ENCODE assay signal across 20 cellular contexts in the genomic region with DNA sequence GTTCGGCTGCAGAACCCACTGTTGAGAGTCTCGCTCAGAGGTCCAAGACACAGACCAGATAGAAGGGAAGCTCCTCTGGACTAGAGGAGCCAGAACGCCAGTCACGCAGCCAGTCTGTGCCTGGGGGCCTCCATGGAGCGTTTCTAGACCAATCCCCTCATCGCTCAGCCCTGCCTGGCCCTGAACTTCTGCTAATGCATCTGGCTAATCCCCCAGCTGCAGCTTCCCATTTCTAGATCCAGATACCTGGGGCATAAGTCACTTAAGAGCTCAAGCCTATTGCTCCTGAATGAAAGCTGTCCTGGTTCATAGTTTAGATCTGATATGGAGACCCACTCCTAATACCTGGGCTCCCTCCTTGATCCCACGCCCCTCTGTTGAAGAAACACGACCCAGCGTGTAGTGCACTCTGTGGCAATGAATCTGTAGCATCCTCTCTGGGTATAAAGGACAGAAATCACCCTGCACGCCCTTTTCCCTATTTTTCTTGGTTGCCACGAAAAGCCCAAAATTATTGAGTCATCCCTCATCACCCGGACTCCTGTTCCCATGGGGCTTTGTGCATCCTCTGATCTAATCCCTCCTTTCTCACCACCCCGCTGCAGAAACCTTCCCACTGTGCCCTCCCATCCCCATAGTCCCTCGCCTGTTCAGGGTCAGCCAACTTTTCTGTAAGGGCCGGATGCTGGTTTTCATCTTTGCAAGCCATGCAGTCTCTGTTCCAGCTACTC.
A peak's percentile ranks its signal among the peaks of the same experiment; 100 is the strongest.
DNase-seq lines count a peak whose midpoint lies in the region; ATAC-seq, FAIRE-seq and TF ChIP-seq lines count a peak whose summit lies in the region.
"Had no signal": no experiment of that assay in that cellular context is flagged by ENCODE, and none has a peak within 500 bp of the region (broad histone marks: within the 10 kb centered on the region; RNA-seq: fewer than 3 reads in every experiment).

No MANE protein-coding gene starts in this region.

- H3K36me3 ChIP-seq in adipocyte (ENCODE audit: control insufficient read depth, insufficient read depth, low read length, severe bottlenecking) (peaks cover 23% of the 10 kb centered on the region), osteoblast (ENCODE audit: insufficient read depth, low read length) (no peaks in the 10 kb centered on the region)

- H3K9me3 ChIP-seq in adipocyte (ENCODE audit: control insufficient read depth, low read length): no peaks in the 10 kb centered on the region
- H3K9me3 ChIP-seq in osteoblast (ENCODE audit: low read depth, low read length): no peaks in the 10 kb centered on the region
- H3K9me3 ChIP-seq: A549 had no signal

- H3K4me2 ChIP-seq in osteoblast (ENCODE audit: insufficient read depth, low read length): peak overlapping the region; percentile 53
- H3K4me2 ChIP-seq: A549 had no signal

- FAIRE-seq in H54 (lab: Jason Lieb, UNC): no peak
- FAIRE-seq: A549, GM18507, HTR-8/SVneo had no signal

- peak overlapping the region; percentile 35 for H3K9ac ChIP-seq in adipocyte (ENCODE audit: low read length)

- H3K4me3 ChIP-seq in adipocyte (ENCODE audit: low read length) (no peak overlapping the region), osteoblast (ENCODE audit: insufficient read depth, low read length) (no peak overlapping the region)
- H3K4me3 ChIP-seq: A549, SK-N-MC had no signal

- peaks cover 16% of the 10 kb centered on the region for H3K4me1 ChIP-seq in adipocyte (ENCODE audit: control insufficient read depth, insufficient read depth, low read length)
- H3K4me1 ChIP-seq in osteoblast (ENCODE audit: insufficient read depth, low read length): peaks cover 30% of the 10 kb centered on the region
- H3K4me1 ChIP-seq: A549 had no signal

- H3K27ac ChIP-seq in osteoblast (ENCODE audit: low read depth, low read length): peak overlapping the region; percentile 9
- H3K27ac ChIP-seq: A549, SK-N-MC had no signal

- no peak for TF ChIP-seq CTCF in osteoblast (IDR thresholded peaks at IDR 0.05; ENCODE audit: extremely low read depth, low read depth, low read length)

- no peaks in the 10 kb centered on the region for H3K79me2 ChIP-seq in osteoblast (ENCODE audit: insufficient read depth, low read length)

- no peak for TF ChIP-seq POLR2A in H54 (IDR thresholded peaks at IDR 0.05; ENCODE audit: low read depth, low read length)

- peak overlapping the region; percentile 31 for H2AFZ ChIP-seq in osteoblast (ENCODE audit: low read length)

- DNase-seq in AG20443 (ENCODE audit: low spot score) (peak; percentile 39), H54 (ENCODE audit: insufficient read length, low spot score) (peak; percentile 29), adipocyte (ENCODE audit: low read depth) (no peak), osteoblast (ENCODE audit: insufficient read length, low spot score, missing footprints) (peak; percentile 98)
- no peak for DNase-seq in activated effector memory CD4-positive, alpha-beta T cell treated with anti-CD3 and anti-CD28 coated beads, Interleukin-2, amount 50 U/mL, for 16 hours
- no peak for DNase-seq in activated CD8-positive, alpha-beta memory T cell treated with anti-CD3 and anti-CD28 coated beads, Interleukin-2, amount 50 U/mL, for 4 hours
- DNase-seq: CD8-positive, alpha-beta memory T cell; DMS 273 treated with DMSO at 0.1 percent for 48 hours; EL; HCEC 1CT; NCI-H2107; NCI-H345; NCI-H69 had no signal

- no peaks in the 10 kb centered on the region for H3K27me3 ChIP-seq in adipocyte (replicated peaks; ENCODE audit: control insufficient read depth, insufficient read depth, low read length)
- H3K27me3 ChIP-seq in osteoblast (ENCODE audit: insufficient read depth, low read length): no peaks in the 10 kb centered on the region

- ATAC-seq in GM18498 (IDR thresholded peaks at IDR 0.05; ENCODE audit: unreplicated experiment): no peak
- ATAC-seq in HG02623 (IDR thresholded peaks at IDR 0.05; ENCODE audit: unreplicated experiment): no peak
- ATAC-seq: A549, Right ventricle myocardium inferior had no signal

- H4K20me1 ChIP-seq in osteoblast (ENCODE audit: insufficient read depth, low read length): peaks cover 11% of the 10 kb centered on the region

Comparison
In these comparisons a context has a peak if more than half of its experiments do, and no peak if none do; other contexts are left out.
1. DNase-seq: peak in AG20443 (single experiment), H54 (single experiment) and osteoblast (single experiment); none in adipocyte (single experiment), activated effector memory CD4-positive, alpha-beta T cell treated with anti-CD3 and anti-CD28 coated beads, Interleukin-2, amount 50 U/mL, for 16 hours (single experiment) and activated CD8-positive, alpha-beta memory T cell treated with anti-CD3 and anti-CD28 coated beads, Interleukin-2, amount 50 U/mL, for 4 hours (single experiment).